20 cellular contexts compared by ENCODE assay signal in the genomic region with DNA sequence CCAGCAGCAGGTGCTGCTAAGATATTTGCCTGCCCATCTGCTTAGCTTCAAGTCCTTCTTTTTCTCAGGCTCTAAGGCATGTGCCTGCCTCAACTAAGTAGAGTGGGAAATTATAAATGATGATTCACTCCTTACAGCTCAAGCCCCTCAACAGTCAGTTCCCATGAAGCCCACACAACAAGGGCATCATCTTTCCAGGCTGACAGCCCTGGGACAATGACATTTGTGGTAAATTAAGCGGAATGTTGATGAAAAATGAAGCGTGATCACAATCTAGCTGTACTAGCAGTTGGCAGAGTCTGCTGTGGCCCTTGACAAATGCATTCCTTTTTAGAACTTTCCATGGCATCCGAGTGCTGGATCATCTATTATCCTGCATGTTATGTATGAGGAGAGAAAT.
DNase-seq lines count a peak whose midpoint lies in the region; ATAC-seq lines count a peak whose summit lies in the region.
"Had no signal": no experiment of that assay in that cellular context is flagged by ENCODE, and none has a peak within 500 bp of the region (broad histone marks: within the 10 kb centered on the region; RNA-seq: fewer than 3 reads in every experiment).

No MANE protein-coding gene starts in this region.

- no peak overlapping the region for H3K18ac ChIP-seq in neuronal stem cell (ENCODE audit: low read length)

- H3K4me3 ChIP-seq in neuronal stem cell (ENCODE audit: low read length in 2 of 2): no peak overlapping the region
- H3K4me3 ChIP-seq: A549; BLaER1 treated with 17β-estradiol and CSF1 and Interleukin-3, amounts not matched to agents 10 nM and 100 nM; GM12878; GM23248 had no signal

- H3K27me3 ChIP-seq in neuronal stem cell (ENCODE audit: control insufficient read depth in 3 of 3, insufficient read depth in 3 of 3, low read depth in 1 of 3, low read length in 3 of 3): no peaks in the 10 kb centered on the region
- H3K27me3 ChIP-seq: BE2C; BLaER1 treated with 17β-estradiol and CSF1 and Interleukin-3, amounts not matched to agents 10 nM and 100 nM had no signal

- H2BK120ac ChIP-seq in neuronal stem cell (ENCODE audit: low read depth, low read length): no peak overlapping the region

- no peaks in the 10 kb centered on the region for H3K9me3 ChIP-seq in neuronal stem cell (replicated peaks in 1 of 2; ENCODE audit: control insufficient read depth in 2 of 2, insufficient read depth in 1 of 2, low read depth in 1 of 2, low read length in 2 of 2)
- H3K9me3 ChIP-seq: BE2C; BLaER1 treated with 17β-estradiol and CSF1 and Interleukin-3, amounts not matched to agents 10 nM and 100 nM had no signal

- no peak overlapping the region for H3K4me2 ChIP-seq in neuronal stem cell (ENCODE audit: insufficient read depth, low read length, poor library complexity, severe bottlenecking)
- H3K4me2 ChIP-seq: A549; BLaER1 treated with 17β-estradiol and CSF1 and Interleukin-3, amounts not matched to agents 10 nM and 100 nM had no signal

- H3K4me1 ChIP-seq in neuronal stem cell (ENCODE audit: control insufficient read depth in 2 of 2, insufficient read depth in 1 of 2, low read depth in 1 of 2, low read length in 2 of 2): no peaks in the 10 kb centered on the region
- H3K4me1 ChIP-seq: A549; BE2C; BLaER1 treated with 17β-estradiol and CSF1 and Interleukin-3, amounts not matched to agents 10 nM and 100 nM had no signal

- no peak overlapping the region for H2AFZ ChIP-seq in neuronal stem cell (ENCODE audit: low read length)
- H2AFZ ChIP-seq: GM23248 had no signal

- no peak overlapping the region for H2BK5ac ChIP-seq in neuronal stem cell (ENCODE audit: low read length)

- H2BK15ac ChIP-seq in neuronal stem cell (ENCODE audit: low read length): no peak overlapping the region

- WGBS in neuronal stem cell (ENCODE audit: extremely low coverage in 2 of 2, insufficient read length in 2 of 2, insufficient replicate concordance in 1 of 2), 2 donors: no CpG with 5 or more reads among the region's 3 CpGs

- no peak overlapping the region for H3K27ac ChIP-seq in neuronal stem cell (replicated peaks; ENCODE audit: low read length)
- H3K27ac ChIP-seq: A549; BLaER1 treated with 17β-estradiol and CSF1 and Interleukin-3, amounts not matched to agents 10 nM and 100 nM; GM23248 had no signal

- no peaks in the 10 kb centered on the region for H3K79me1 ChIP-seq in neuronal stem cell (ENCODE audit: low read depth, low read length)

- DNase-seq in DMS79 (lab: John Stamatoyannopoulos, UW): peak; percentile 41
- peak; percentile 34 for DNase-seq in NCI-H1694 (lab: John Stamatoyannopoulos, UW)
- peak; percentile 38 for DNase-seq in NCI-H2171 treated with DMSO at 0.1 percent for 48 hours (lab: John Stamatoyannopoulos, UW)
- no peak for DNase-seq in neuronal stem cell (ENCODE audit: low spot score)
- no peak for DNase-seq in kidney tubule cell (ENCODE audit: low spot score)
- DNase-seq: 8988T; ACHN; AML-193; BE2C; CD4-positive, alpha-beta T cell; CD8-positive, alpha-beta memory T cell; DMS 273 treated with DMSO at 0.1 percent for 48 hours; DND-41; GM23248; H7; HCEC 1CT had no signal

- no peak overlapping the region for H2AK5ac ChIP-seq in neuronal stem cell (ENCODE audit: low read depth, low read length)

- ATAC-seq in esophagus mucosa: no peak
- ATAC-seq: A549, GM12878 had no signal

- no peak overlapping the region for H3K4ac ChIP-seq in neuronal stem cell (ENCODE audit: low read length)

- no peak overlapping the region for H4K8ac ChIP-seq in neuronal stem cell (ENCODE audit: low read depth, low read length)

- no peak overlapping the region for H3K14ac ChIP-seq in neuronal stem cell (ENCODE audit: low read length)

- no peak overlapping the region for H2BK12ac ChIP-seq in neuronal stem cell (ENCODE audit: low read length)

- no peak overlapping the region for H3K23ac ChIP-seq in neuronal stem cell (ENCODE audit: low read depth, low read length, poor library complexity)

- H4K91ac ChIP-seq in neuronal stem cell (ENCODE audit: low read depth, low read length, poor library complexity): no peak overlapping the region

- H3K36me3 ChIP-seq in neuronal stem cell (replicated peaks in 1 of 2; ENCODE audit: control insufficient read depth in 2 of 2, insufficient read depth in 2 of 2, low read length in 2 of 2): no peaks in the 10 kb centered on the region
- H3K36me3 ChIP-seq: BE2C; BLaER1 treated with 17β-estradiol and CSF1 and Interleukin-3, amounts not matched to agents 10 nM and 100 nM had no signal

- no peak overlapping the region for H3K9ac ChIP-seq in neuronal stem cell (ENCODE audit: low read depth, low read length, poor library complexity)
- H3K9ac ChIP-seq: BLaER1 treated with 17β-estradiol and CSF1 and Interleukin-3, amounts not matched to agents 10 nM and 100 nM; GM23248 had no signal

Comparison
In these comparisons a context has a peak if more than half of its experiments do, and no peak if none do; other contexts are left out.
1. DNase-seq: peak in DMS79 (single experiment), NCI-H1694 (single experiment) and NCI-H2171 treated with DMSO at 0.1 percent for 48 hours (single experiment); none in neuronal stem cell (single experiment) and kidney tubule cell (single experiment).